In genomic region chr16:76956801-76957200, GRCh38 we compare ENCODE assay signal across 18 cellular contexts.
A peak's percentile ranks its signal among the peaks of the same experiment; 100 is the strongest.
DNase-seq lines count a peak whose midpoint lies in the region; ATAC-seq and TF ChIP-seq lines count a peak whose summit lies in the region.
"Had no signal": no experiment of that assay in that cellular context is flagged by ENCODE, and none has a peak within 500 bp of the region (broad histone marks: within the 10 kb centered on the region; RNA-seq: fewer than 3 reads in every experiment).

No MANE protein-coding gene starts in this region.

- no CpG with 5 or more reads among the region's 1 CpG for WGBS in trophoblast cell (ENCODE audit: extremely low coverage, insufficient coverage, insufficient read length)

- H3K4me3 ChIP-seq in GM23338: no peak overlapping the region
- H3K4me3 ChIP-seq in fibroblast of villous mesenchyme (ENCODE audit: low read depth, low read length): no peak overlapping the region
- no peak overlapping the region for H3K4me3 ChIP-seq in trophoblast cell (ENCODE audit: low read depth, low read length)
- H3K4me3 ChIP-seq in Peyer's patch: no peak overlapping the region
- H3K4me3 ChIP-seq: A549 had no signal

- no peak overlapping the region for H3K4ac ChIP-seq in trophoblast cell (ENCODE audit: low read depth, low read length)

- peaks cover 43% of the 10 kb centered on the region for H3K9me3 Mint-ChIP-seq in GM23338
- peaks cover 0 to 7% of the 10 kb centered on the region in 2 donors for H3K9me3 Mint-ChIP-seq in stimulated activated naive CD8-positive, alpha-beta T cell treated with anti-CD3 and anti-CD28 coated beads, Interleukin-15, amount 100 ng/mL, for 72 hours

- TF ChIP-seq CTCF in GM23338 (conservative IDR thresholded peaks at IDR 0.05; ENCODE audit: low read depth in 2 of 2): no peak
- TF ChIP-seq CTCF in fibroblast of villous mesenchyme (IDR thresholded peaks at IDR 0.05; ENCODE audit: insufficient read depth, low read depth, low read length): no peak
- TF ChIP-seq CTCF in Peyer's patch (IDR thresholded peaks at IDR 0.05): no peak

- H3K9me2 ChIP-seq in GM23338 (ENCODE audit: insufficient read depth): no peaks in the 10 kb centered on the region

- no peak overlapping the region for H4K8ac ChIP-seq in trophoblast cell (ENCODE audit: low read depth, low read length)

- H3K18ac ChIP-seq in trophoblast cell (ENCODE audit: low read length): no peak overlapping the region

- TF ChIP-seq POLR2A in Peyer's patch (IDR thresholded peaks at IDR 0.05): no peak

- no peaks in the 10 kb centered on the region for H4K20me1 ChIP-seq in GM23338 (replicated peaks; ENCODE audit: insufficient read depth)

- H3K79me2 ChIP-seq in GM23338 (replicated peaks; ENCODE audit: insufficient read depth) (no peaks in the 10 kb centered on the region), trophoblast cell (ENCODE audit: control insufficient read depth, insufficient read depth, low read length, poor library complexity) (no peaks in the 10 kb centered on the region)

- H3K9me3 ChIP-seq in trophoblast cell (ENCODE audit: insufficient read depth, low read depth, low read length) (no peaks in the 10 kb centered on the region), Peyer's patch (no peaks in the 10 kb centered on the region)
- H3K9me3 ChIP-seq: A549 had no signal

- peak overlapping the region; percentile 67; the same call in 1 of the 2 replicates for H2AFZ ChIP-seq in GM23338
- H2AFZ ChIP-seq in trophoblast cell (ENCODE audit: insufficient read depth, low read length, poor library complexity): no peak overlapping the region

- H2BK120ac ChIP-seq in trophoblast cell (ENCODE audit: insufficient read depth, low read length, poor library complexity): no peak overlapping the region

- no peak overlapping the region for H3K27ac ChIP-seq in GM23338 (ENCODE audit: low read depth)
- no peak overlapping the region for H3K27ac ChIP-seq in trophoblast cell (ENCODE audit: low read depth, low read length)
- no peak overlapping the region for H3K27ac ChIP-seq in Peyer's patch

- no peak overlapping the region for H3K27ac Mint-ChIP-seq in GM23338
- H3K27ac Mint-ChIP-seq in stimulated activated naive CD8-positive, alpha-beta T cell treated with anti-CD3 and anti-CD28 coated beads, Interleukin-15, amount 100 ng/mL, for 72 hours: no peak overlapping the region
- H3K27ac Mint-ChIP-seq: CD4-positive, alpha-beta memory T cell; H9 had no signal

- DNase-seq in GM23338 (ENCODE audit: low spot score): no peak
- peak; percentile 45 for DNase-seq in RPMI7951 (ENCODE audit: low read depth)
- DNase-seq in fibroblast of villous mesenchyme (ENCODE audit: low read depth): peak; percentile 9
- DNase-seq in trophoblast cell: peak; percentile 77 to 90
- no peak for DNase-seq in Peyer's patch
- no peak for DNase-seq in AG08395 (ENCODE audit: low spot score)
- DNase-seq in stimulated activated naive CD8-positive, alpha-beta T cell treated with anti-CD3 and anti-CD28 coated beads, Interleukin-15, amount 100 ng/mL, for 72 hours: no peak
- DNase-seq: 8988T; ACHN; C1 segment of cervical spinal cord; Calu3; CD4-positive, alpha-beta memory T cell; COR-L47; DMS53; DMS79 treated with DMSO at 0.1 percent for 48 hours; H9 had no signal

- H3K4me3 Mint-ChIP-seq in GM23338: no peak overlapping the region
- H3K4me3 Mint-ChIP-seq in stimulated activated naive CD8-positive, alpha-beta T cell treated with anti-CD3 and anti-CD28 coated beads, Interleukin-15, amount 100 ng/mL, for 72 hours: no peak overlapping the region
- H3K4me3 Mint-ChIP-seq: CD4-positive, alpha-beta memory T cell; H9 had no signal

- H3K14ac ChIP-seq in trophoblast cell (ENCODE audit: low read length): no peak overlapping the region

- H4K91ac ChIP-seq in trophoblast cell (ENCODE audit: low read depth, low read length): no peak overlapping the region

- no peaks in the 10 kb centered on the region for H3F3A ChIP-seq in GM23338 (replicated peaks; ENCODE audit: low read depth)

- no peaks in the 10 kb centered on the region for H3K79me1 ChIP-seq in trophoblast cell (ENCODE audit: low read length)

- H4K12ac ChIP-seq in trophoblast cell (ENCODE audit: low read depth, low read length): no peak overlapping the region

- no peaks in the 10 kb centered on the region for H3K4me1 Mint-ChIP-seq in GM23338
- H3K4me1 Mint-ChIP-seq in stimulated activated naive CD8-positive, alpha-beta T cell treated with anti-CD3 and anti-CD28 coated beads, Interleukin-15, amount 100 ng/mL, for 72 hours: no peaks in the 10 kb centered on the region
- H3K4me1 Mint-ChIP-seq: CD4-positive, alpha-beta memory T cell had no signal

- H3K9ac ChIP-seq in trophoblast cell (ENCODE audit: low read length): no peak overlapping the region

- H3K4me1 ChIP-seq in GM23338 (ENCODE audit: insufficient read depth) (no peaks in the 10 kb centered on the region), trophoblast cell (ENCODE audit: control insufficient read depth in 1 of 2, insufficient read depth in 2 of 2, low read length in 2 of 2) (peaks cover 0 to 6% of the 10 kb centered on the region in 2 experiments), Peyer's patch (no peaks in the 10 kb centered on the region)

- no peak overlapping the region for H2AK5ac ChIP-seq in trophoblast cell (ENCODE audit: low read length)

- H3K36me3 Mint-ChIP-seq in GM23338 (ENCODE audit: low read depth): no peaks in the 10 kb centered on the region
- H3K36me3 Mint-ChIP-seq: CD4-positive, alpha-beta memory T cell had no signal

- no peaks in the 10 kb centered on the region for H3K27me3 ChIP-seq in GM23338 (ENCODE audit: insufficient read depth)
- H3K27me3 ChIP-seq in trophoblast cell (ENCODE audit: insufficient read depth, low read length): no peaks in the 10 kb centered on the region
- H3K27me3 ChIP-seq in Peyer's patch: no peaks in the 10 kb centered on the region

- H3K36me3 ChIP-seq in GM23338 (ENCODE audit: insufficient read depth): no peaks in the 10 kb centered on the region
- H3K36me3 ChIP-seq in trophoblast cell (ENCODE audit: control insufficient read depth in 1 of 2, insufficient read depth in 2 of 2, low read length in 2 of 2): no peaks in the 10 kb centered on the region
- no peaks in the 10 kb centered on the region for H3K36me3 ChIP-seq in Peyer's patch

- peaks cover 2% of the 10 kb centered on the region for H3K27me3 Mint-ChIP-seq in GM23338 (ENCODE audit: insufficient read depth, low read depth, poor library complexity)
- no peaks in the 10 kb centered on the region for H3K27me3 Mint-ChIP-seq in stimulated activated naive CD8-positive, alpha-beta T cell treated with anti-CD3 and anti-CD28 coated beads, Interleukin-15, amount 100 ng/mL, for 72 hours
- H3K27me3 Mint-ChIP-seq: CD4-positive, alpha-beta memory T cell had no signal

- no peak overlapping the region for H2BK5ac ChIP-seq in trophoblast cell (ENCODE audit: low read depth, low read length, poor library complexity)

- ATAC-seq in GM23338: no peak
- no peak for ATAC-seq in stimulated activated naive CD8-positive, alpha-beta T cell treated with anti-CD3 and anti-CD28 coated beads, Interleukin-15, amount 100 ng/mL, for 72 hours
- ATAC-seq: HCT116 had no signal

- H3K4me2 ChIP-seq in GM23338 (no peak overlapping the region), trophoblast cell (ENCODE audit: low read length) (no peak overlapping the region)

- H3K23ac ChIP-seq in trophoblast cell (ENCODE audit: low read length): no peak overlapping the region

- H2BK12ac ChIP-seq in trophoblast cell (ENCODE audit: low read length): no peak overlapping the region

TF ChIP-seq in GM23338, 12 proteins besides CTCF, POLR2A, EP300 and RAD21 (continues in another document):
- no peak for TF ChIP-seq STAT1 (IDR thresholded peaks at IDR 0.05; ENCODE audit: unreplicated experiment)

Comparison
In these comparisons a context has a peak if more than half of its experiments do, and no peak if none do; other contexts are left out.
1. DNase-seq: peak in RPMI7951 (single experiment), fibroblast of villous mesenchyme (single experiment) and trophoblast cell (2 of 2); none in GM23338 (single experiment), Peyer's patch (0 of 3), AG08395 (single experiment) and stimulated activated naive CD8-positive, alpha-beta T cell treated with anti-CD3 and anti-CD28 coated beads, Interleukin-15, amount 100 ng/mL, for 72 hours (0 of 2).